ENCODE assay signal across 1 cellular context in the genomic region with DNA sequence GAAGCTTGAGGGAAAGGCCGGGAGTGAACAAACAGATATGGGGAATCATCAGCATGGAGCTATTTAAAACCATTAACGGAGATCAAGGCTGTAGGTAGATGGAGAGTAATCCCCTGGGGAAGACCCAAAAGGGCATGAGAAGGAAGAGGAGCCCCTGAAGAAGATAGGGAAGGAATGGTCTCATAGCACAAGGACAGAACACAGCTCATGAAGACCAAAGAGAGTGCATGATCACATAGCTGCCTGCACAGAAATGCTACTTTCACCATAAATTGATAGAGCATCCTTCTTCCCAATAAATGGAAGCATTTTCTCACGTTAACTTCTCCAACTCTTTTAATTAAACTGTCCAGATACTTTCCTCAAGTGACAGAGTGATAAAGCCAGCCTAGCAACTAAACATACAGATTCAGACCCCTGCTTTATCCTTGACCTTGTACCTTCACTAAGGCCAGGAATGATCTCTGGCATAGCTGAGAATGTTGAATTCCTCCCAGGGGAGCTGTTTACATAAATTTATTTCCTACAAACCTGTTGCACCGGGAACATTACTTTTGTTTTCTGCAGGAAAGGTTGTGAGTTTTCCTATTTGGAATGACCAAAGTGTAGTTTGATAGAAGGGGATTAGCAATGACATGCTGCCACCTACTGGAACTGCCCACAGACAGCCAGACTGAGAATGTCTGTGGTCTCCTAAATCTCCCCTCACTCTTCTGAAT.
TF ChIP-seq lines count a peak whose summit lies in the region.

No MANE protein-coding gene starts in this region.

TF ChIP-seq in GM12878, 131 proteins besides CTCF, POLR2A, EP300 and RAD21 (continued from another document):
- TF ChIP-seq, protein P1, sequence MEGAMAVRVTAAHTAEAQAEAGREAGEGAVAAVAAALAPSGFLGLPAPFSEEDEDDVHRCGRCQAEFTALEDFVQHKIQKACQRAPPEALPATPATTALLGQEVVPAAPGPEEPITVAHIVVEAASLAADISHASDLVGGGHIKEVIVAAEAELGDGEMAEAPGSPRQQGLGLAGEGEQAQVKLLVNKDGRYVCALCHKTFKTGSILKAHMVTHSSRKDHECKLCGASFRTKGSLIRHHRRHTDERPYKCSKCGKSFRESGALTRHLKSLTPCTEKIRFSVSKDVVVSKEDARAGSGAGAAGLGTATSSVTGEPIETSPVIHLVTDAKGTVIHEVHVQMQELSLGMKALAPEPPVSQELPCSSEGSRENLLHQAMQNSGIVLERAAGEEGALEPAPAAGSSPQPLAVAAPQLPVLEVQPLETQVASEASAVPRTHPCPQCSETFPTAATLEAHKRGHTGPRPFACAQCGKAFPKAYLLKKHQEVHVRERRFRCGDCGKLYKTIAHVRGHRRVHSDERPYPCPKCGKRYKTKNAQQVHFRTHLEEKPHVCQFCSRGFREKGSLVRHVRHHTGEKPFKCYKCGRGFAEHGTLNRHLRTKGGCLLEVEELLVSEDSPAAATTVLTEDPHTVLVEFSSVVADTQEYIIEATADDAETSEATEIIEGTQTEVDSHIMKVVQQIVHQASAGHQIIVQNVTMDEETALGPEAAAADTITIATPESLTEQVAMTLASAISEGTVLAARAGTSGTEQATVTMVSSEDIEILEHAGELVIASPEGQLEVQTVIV (IDR thresholded peaks at IDR 0.05; ENCODE audit: borderline replicate concordance, partially characterized antibody): no peak
TF ChIP-seq in GM12878: peak in this region for 1.
